ENCODE assay signal across 17 cellular contexts in genomic region chr7:130955560-130955919, GRCh38.
A peak's percentile ranks its signal among the peaks of the same experiment; 100 is the strongest.
DNase-seq lines count a peak whose midpoint lies in the region; ATAC-seq, FAIRE-seq and TF ChIP-seq lines count a peak whose summit lies in the region.
"Had no signal": no experiment of that assay in that cellular context is flagged by ENCODE, and none has a peak within 500 bp of the region (broad histone marks: within the 10 kb centered on the region; RNA-seq: fewer than 3 reads in every experiment).

No MANE protein-coding gene starts in this region.

- H3K4me3 Mint-ChIP-seq in activated naive CD8-positive, alpha-beta T cell: no peak overlapping the region
- H3K4me3 Mint-ChIP-seq in activated naive CD8-positive, alpha-beta T cell treated with anti-CD3 and anti-CD28 coated beads, Interleukin-2, amount 50 U/mL, for 24 hours: no peak overlapping the region
- peak overlapping the region; percentile 92 for H3K4me3 Mint-ChIP-seq in activated T-helper 1 cell treated with anti-CD3 and anti-CD28 coated beads, Interleukin-12 subunit alpha, Interleukin-12 subunit beta, Interleukin-2, Interleukin-4 antibody, amounts not matched to agents 30 ng/mL and 10 ng/mL and 1 ng/mL, durations not matched to agents 14 hours and 24 hours and 36 hours
- H3K4me3 Mint-ChIP-seq: endodermal cell had no signal

- H3K4me2 ChIP-seq in smooth muscle cell: peak overlapping the region; percentile 72

- no peaks in the 10 kb centered on the region for H3K9me3 Mint-ChIP-seq in activated naive CD8-positive, alpha-beta T cell (ENCODE audit: low read depth)
- no peaks in the 10 kb centered on the region for H3K9me3 Mint-ChIP-seq in activated naive CD8-positive, alpha-beta T cell treated with anti-CD3 and anti-CD28 coated beads, Interleukin-2, amount 50 U/mL, for 24 hours
- no peaks in the 10 kb centered on the region for H3K9me3 Mint-ChIP-seq in activated T-helper 1 cell treated with anti-CD3 and anti-CD28 coated beads, Interleukin-12 subunit alpha, Interleukin-12 subunit beta, Interleukin-2, Interleukin-4 antibody, amounts not matched to agents 30 ng/mL and 10 ng/mL and 1 ng/mL, durations not matched to agents 14 hours and 24 hours and 36 hours
- H3K9me3 Mint-ChIP-seq: endodermal cell had no signal

- H3K9me3 ChIP-seq in smooth muscle cell (replicated peaks; ENCODE audit: low read depth): no peaks in the 10 kb centered on the region
- H3K9me3 ChIP-seq: Peyer's patch had no signal

- peaks cover 51% of the 10 kb centered on the region for H3K4me1 Mint-ChIP-seq in activated naive CD8-positive, alpha-beta T cell (ENCODE audit: low read depth)
- H3K4me1 Mint-ChIP-seq in activated naive CD8-positive, alpha-beta T cell treated with anti-CD3 and anti-CD28 coated beads, Interleukin-2, amount 50 U/mL, for 24 hours: peaks cover 50% of the 10 kb centered on the region
- H3K4me1 Mint-ChIP-seq in activated T-helper 1 cell treated with anti-CD3 and anti-CD28 coated beads, Interleukin-12 subunit alpha, Interleukin-12 subunit beta, Interleukin-2, Interleukin-4 antibody, amounts not matched to agents 30 ng/mL and 10 ng/mL and 1 ng/mL, durations not matched to agents 14 hours and 24 hours and 36 hours (ENCODE audit: low read depth): peaks cover 5% of the 10 kb centered on the region
- H3K4me1 Mint-ChIP-seq: endodermal cell had no signal

- no peak overlapping the region for H3K9ac ChIP-seq in smooth muscle cell (ENCODE audit: low read depth)

- H3K36me3 Mint-ChIP-seq in activated naive CD8-positive, alpha-beta T cell: peaks cover 52% of the 10 kb centered on the region
- peaks cover 75% of the 10 kb centered on the region for H3K36me3 Mint-ChIP-seq in activated naive CD8-positive, alpha-beta T cell treated with anti-CD3 and anti-CD28 coated beads, Interleukin-2, amount 50 U/mL, for 24 hours (ENCODE audit: low read depth)
- peaks cover 65% of the 10 kb centered on the region for H3K36me3 Mint-ChIP-seq in activated T-helper 1 cell treated with anti-CD3 and anti-CD28 coated beads, Interleukin-12 subunit alpha, Interleukin-12 subunit beta, Interleukin-2, Interleukin-4 antibody, amounts not matched to agents 30 ng/mL and 10 ng/mL and 1 ng/mL, durations not matched to agents 14 hours and 24 hours and 36 hours (ENCODE audit: low read depth)

- H3F3A ChIP-seq in smooth muscle cell (ENCODE audit: low read depth): peaks cover 4% of the 10 kb centered on the region

- TF ChIP-seq POLR2A in GM12892 (IDR thresholded peaks at IDR 0.05; ENCODE audit: low read depth, low read length): no peak

- H3K27ac ChIP-seq in smooth muscle cell (ENCODE audit: low read depth): peak overlapping the region; percentile 99
- H3K27ac ChIP-seq in foreskin keratinocyte: no peak overlapping the region
- H3K27ac ChIP-seq: cardiac muscle cell had no signal

- peaks cover 5% of the 10 kb centered on the region for H4K20me1 ChIP-seq in smooth muscle cell (ENCODE audit: low read depth)

- FAIRE-seq in GM12892 (lab: Jason Lieb, UNC): peak; percentile 63

- no peak overlapping the region for H2AFZ ChIP-seq in smooth muscle cell (ENCODE audit: low read depth)

- ATAC-seq in activated naive CD8-positive, alpha-beta T cell treated with anti-CD3 and anti-CD28 coated beads, Interleukin-2, amount 50 U/mL, for 24 hours: no peak
- ATAC-seq in foreskin keratinocyte (no peak), GM21737 (IDR thresholded peaks at IDR 0.05; ENCODE audit: unreplicated experiment) (no peak)

- no peaks in the 10 kb centered on the region for H3K27me3 Mint-ChIP-seq in activated naive CD8-positive, alpha-beta T cell
- H3K27me3 Mint-ChIP-seq in activated naive CD8-positive, alpha-beta T cell treated with anti-CD3 and anti-CD28 coated beads, Interleukin-2, amount 50 U/mL, for 24 hours: peaks cover 2% of the 10 kb centered on the region
- H3K27me3 Mint-ChIP-seq in activated T-helper 1 cell treated with anti-CD3 and anti-CD28 coated beads, Interleukin-12 subunit alpha, Interleukin-12 subunit beta, Interleukin-2, Interleukin-4 antibody, amounts not matched to agents 30 ng/mL and 10 ng/mL and 1 ng/mL, durations not matched to agents 14 hours and 24 hours and 36 hours (ENCODE audit: insufficient read depth): no peaks in the 10 kb centered on the region

- no peaks in the 10 kb centered on the region for H3K27me3 ChIP-seq in smooth muscle cell (ENCODE audit: low read depth)
- H3K27me3 ChIP-seq in foreskin keratinocyte: no peaks in the 10 kb centered on the region
- H3K27me3 ChIP-seq: cardiac muscle cell, Peyer's patch had no signal

- H3K27ac Mint-ChIP-seq in activated naive CD8-positive, alpha-beta T cell: peak overlapping the region; percentile 99
- no peak overlapping the region for H3K27ac Mint-ChIP-seq in activated naive CD8-positive, alpha-beta T cell treated with anti-CD3 and anti-CD28 coated beads, Interleukin-2, amount 50 U/mL, for 24 hours
- peak overlapping the region; percentile 89 for H3K27ac Mint-ChIP-seq in activated T-helper 1 cell treated with anti-CD3 and anti-CD28 coated beads, Interleukin-12 subunit alpha, Interleukin-12 subunit beta, Interleukin-2, Interleukin-4 antibody, amounts not matched to agents 30 ng/mL and 10 ng/mL and 1 ng/mL, durations not matched to agents 14 hours and 24 hours and 36 hours
- H3K27ac Mint-ChIP-seq: endodermal cell had no signal

- DNase-seq in activated naive CD8-positive, alpha-beta T cell treated with anti-CD3 and anti-CD28 coated beads, Interleukin-2, amount 50 U/mL, for 24 hours: no peak
- DNase-seq in GM12892 (ENCODE audit: insufficient read length) (no peak), smooth muscle cell (lab: John Stamatoyannopoulos, UW; ENCODE audit: unreplicated experiment) (no peak), foreskin keratinocyte (no peak), foreskin fibroblast (no peak)
- DNase-seq in activated T-helper 1 cell treated with anti-CD3 and anti-CD28 coated beads, Interleukin-12 subunit alpha, Interleukin-12 subunit beta, Interleukin-2, Interleukin-4 antibody, amounts not matched to agents 30 ng/mL and 10 ng/mL and 1 ng/mL, durations not matched to agents 14 hours and 24 hours and 36 hours (ENCODE audit: low spot score): no peak
- DNase-seq: activated CD4-positive, alpha-beta T cell treated with anti-CD3 and anti-CD28 coated beads, Interleukin-2, amount 50 U/mL, for 48 hours; AML-193; endodermal cell; midbrain; NCI-H187 treated with DMSO at 0.1 percent for 48 hours; NCI-H524 treated with DMSO at 0.1 percent for 48 hours; Peyer's patch; substantia nigra had no signal

- H3K4me1 ChIP-seq in smooth muscle cell (ENCODE audit: low read depth): peaks cover 17% of the 10 kb centered on the region
- H3K4me1 ChIP-seq in foreskin keratinocyte: peaks cover 12% of the 10 kb centered on the region

- intact Hi-C loops in activated T-helper 1 cell treated with anti-CD3 and anti-CD28 coated beads, Interleukin-12 subunit alpha, Interleukin-12 subunit beta, Interleukin-2, Interleukin-4 antibody, amounts not matched to agents 30 ng/mL and 10 ng/mL and 1 ng/mL, durations not matched to agents 14 hours and 24 hours and 36 hours (cut with micrococcal nuclease): no loop called here

- H3K4me3 ChIP-seq in smooth muscle cell (no peak overlapping the region), foreskin fibroblast (ENCODE audit: low read depth in 1 of 2, low read length in 2 of 2) (no peak overlapping the region)
- H3K4me3 ChIP-seq: cardiac muscle cell, Peyer's patch had no signal

- TF ChIP-seq CTCF in smooth muscle cell (IDR thresholded peaks at IDR 0.05; ENCODE audit: borderline replicate concordance, insufficient read depth, poor library complexity, severe bottlenecking) (no peak), foreskin keratinocyte (conservative IDR thresholded peaks at IDR 0.05) (no peak), foreskin fibroblast (IDR thresholded peaks at IDR 0.05; ENCODE audit: low read depth, low read length) (no peak)

- H3K79me2 ChIP-seq in smooth muscle cell (ENCODE audit: low read depth): peaks cover 69% of the 10 kb centered on the region

- no peaks in the 10 kb centered on the region for H3K36me3 ChIP-seq in smooth muscle cell (ENCODE audit: low read depth)
- H3K36me3 ChIP-seq: cardiac muscle cell, Peyer's patch had no signal

- WGBS in smooth muscle cell (ENCODE audit: low lambda C conversion rate): 100% methylated on average over 1 of the region's 1 CpG
